Comparison of ENCODE assay signal across 8 cellular contexts in genomic region chr1:150186789-150187559, GRCh38. TPM values are rescaled to one million over a fixed set of nuclear protein-coding genes. Genes with fewer than 3 reads are reported as not detected.
DNase-seq lines count a peak whose midpoint lies in the region; ATAC-seq and TF ChIP-seq lines count a peak whose summit lies in the region.

No MANE protein-coding gene starts in this region.

- no peak overlapping the region for H3K9ac ChIP-seq in fibroblast of lung (ENCODE audit: insufficient read depth, low read length)

- H2AFZ ChIP-seq in ACC112 (ENCODE audit: low read length, unreplicated experiment) = peak overlapping the region; percentile 91
- H2AFZ ChIP-seq in fibroblast of lung (ENCODE audit: low read length) = peak overlapping the region; percentile 90

- H3K4me1 ChIP-seq in ACC112 (ENCODE audit: control insufficient read depth, insufficient read depth, low read length, unreplicated experiment) (peaks cover 7% of the 10 kb centered on the region), fibroblast of lung (ENCODE audit: control insufficient read depth, extremely low read depth, insufficient read depth, low read length) (peaks cover 7% of the 10 kb centered on the region), neutrophil (ENCODE audit: control insufficient read depth in 1 of 2, insufficient read depth in 1 of 2, low read depth in 1 of 2, low read length in 1 of 2) (peaks cover 47 to 48% of the 10 kb centered on the region in 2 experiments)

- no peaks in the 10 kb centered on the region for H3K79me2 ChIP-seq in ACC112 (ENCODE audit: control insufficient read depth, insufficient read depth, low read length, unreplicated experiment)
- H3K79me2 ChIP-seq in fibroblast of lung (ENCODE audit: control insufficient read depth, insufficient read depth, low read length) = no peaks in the 10 kb centered on the region

- H3K27ac ChIP-seq in ACC112 (ENCODE audit: low read depth, low read length) (peak overlapping the region; percentile 63), VCaP (no peak overlapping the region), fibroblast of lung (ENCODE audit: insufficient read depth, low read length) (peak overlapping the region; percentile 63), neutrophil (peak overlapping the region; percentile 93)

- no peaks in the 10 kb centered on the region for H3K27me3 ChIP-seq in ACC112 (ENCODE audit: insufficient read depth, low read length)
- no peaks in the 10 kb centered on the region for H3K27me3 ChIP-seq in fibroblast of lung (ENCODE audit: control insufficient read depth, insufficient read depth, low read length)
- H3K27me3 ChIP-seq in neutrophil = no peaks in the 10 kb centered on the region

- H3K4me3 ChIP-seq in ACC112 (ENCODE audit: low read depth, low read length) = peak overlapping the region; percentile 50
- H3K4me3 ChIP-seq in fibroblast of lung (replicated peaks in 1 of 4; ENCODE audit: control extremely low read depth in 1 of 4, insufficient read depth in 1 of 4, low read depth in 3 of 4, low read length in 4 of 4) = peak overlapping the region in 2 of 4 experiments; percentile 13 to 33
- H3K4me3 ChIP-seq in neutrophil (ENCODE audit: low read depth in 1 of 2, low read length in 1 of 2) = peak overlapping the region; percentile 56 to 57

- peak overlapping the region; percentile 73 for H3K4me2 ChIP-seq in fibroblast of lung (ENCODE audit: extremely low read depth, insufficient read depth, low read length)

- no peak for ATAC-seq in GM21717 (IDR thresholded peaks at IDR 0.05; ENCODE audit: unreplicated experiment)

- H4K20me1 ChIP-seq in fibroblast of lung (ENCODE audit: control insufficient read depth, extremely low read depth, insufficient read depth, low read length) = no peaks in the 10 kb centered on the region

- H3K36me3 ChIP-seq in ACC112 (ENCODE audit: insufficient read depth, low read length) (no peaks in the 10 kb centered on the region), fibroblast of lung (ENCODE audit: control insufficient read depth, insufficient read depth, low read length) (no peaks in the 10 kb centered on the region), neutrophil (no peaks in the 10 kb centered on the region)

- TF ChIP-seq CTCF in GM10266 (IDR thresholded peaks at IDR 0.05; ENCODE audit: control insufficient read depth, insufficient read depth, low read depth, missing control alignments) = peak; percentile 33
- peak; percentile 71 for TF ChIP-seq CTCF in VCaP (conservative IDR thresholded peaks at IDR 0.05)
- TF ChIP-seq CTCF in fibroblast of lung (conservative IDR thresholded peaks at IDR 0.05 in 1 of 2, IDR thresholded peaks at IDR 0.05 in 1 of 2; ENCODE audit: low read depth in 1 of 2, low read length in 2 of 2) = peak in 1 of 2 donors; percentile 31
- no peak for TF ChIP-seq CTCF in neutrophil (IDR thresholded peaks at IDR 0.05)

- no peaks in the 10 kb centered on the region for H3K9me3 ChIP-seq in fibroblast of lung (ENCODE audit: control insufficient read depth, insufficient read depth, low read depth, low read length)
- no peaks in the 10 kb centered on the region for H3K9me3 ChIP-seq in neutrophil

- DNase-seq in GM10266 (ENCODE audit: extremely low spot score) (peak; percentile 32), NCI-H2227 (lab: John Stamatoyannopoulos, UW; ENCODE audit: unreplicated experiment) (peak; percentile 76), fibroblast of lung (ENCODE audit: low read depth in 2 of 2) (peak; percentile 55 to 81)
- no peak for DNase-seq in activated effector memory CD4-positive, alpha-beta T cell treated with Interleukin-2 at 50 U/mL for 16 hours

RNA-seq across cellular contexts. Expression of gene PLEKHO1, which starts 37.3 kb away (rescaled TPM):
- 55.0 and 65.6 TPM in 2 replicates for total RNA-seq in fibroblast of lung
- polyA plus RNA-seq in fibroblast of lung = 35.1 and 48.3 TPM in 2 replicates
- 46.3 and 57.0 TPM in 2 replicates for polyA plus RNA-seq in fibroblast of lung (2012)
- polyA minus RNA-seq in fibroblast of lung (ENCODE audit: low replicate concordance) = 56.6 and 66.9 TPM in 2 replicates

RNA-seq across cellular contexts. Expression of gene ANP32E, which starts 48.9 kb away (rescaled TPM):
- total RNA-seq in fibroblast of lung = 17.5 and 24.6 TPM in 2 replicates
- polyA plus RNA-seq in fibroblast of lung = 22.4 and 29.2 TPM in 2 replicates
- polyA plus RNA-seq in fibroblast of lung (2012) = 37.8 and 55.1 TPM in 2 replicates
- polyA minus RNA-seq in fibroblast of lung (ENCODE audit: low replicate concordance) = 2.6 and 20.9 TPM in 2 replicates
